Comparison of ENCODE assay signal across 16 cellular contexts in the genomic region with DNA sequence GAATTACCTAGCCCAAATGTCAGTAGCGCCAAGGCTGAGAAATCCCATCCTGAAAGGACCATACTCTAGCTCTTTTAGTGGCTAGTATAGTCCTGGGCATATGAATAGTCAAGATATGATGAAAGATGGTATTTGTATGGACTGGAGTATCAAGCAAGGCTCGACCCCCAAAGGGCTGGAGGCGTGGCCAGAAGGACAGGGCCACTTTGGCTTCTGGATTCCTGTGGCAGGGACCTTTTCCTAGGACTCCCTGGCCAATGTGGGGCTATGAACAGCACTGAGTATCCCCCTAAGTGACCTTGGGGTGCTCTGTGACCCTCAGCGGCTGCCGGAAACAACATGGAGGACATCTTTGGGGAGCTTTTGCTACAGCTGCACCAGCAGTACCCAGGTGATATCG.
"Had no signal": no experiment of that assay in that cellular context is flagged by ENCODE, and none has a peak within 500 bp of the region (broad histone marks: within the 10 kb centered on the region; RNA-seq: fewer than 3 reads in every experiment).

No MANE protein-coding gene starts in this region.

- H3K27ac ChIP-seq: body of pancreas, stomach, testis had no signal

- ATAC-seq: body of pancreas had no signal

- H3K27me3 ChIP-seq: body of pancreas, stomach, testis had no signal

- H3K27me3 Mint-ChIP-seq: type B pancreatic cell had no signal

- H3K4me3 ChIP-seq: body of pancreas, skin epidermis, stomach, testis had no signal

- H3K9me3 ChIP-seq: body of pancreas, stomach, testis had no signal

- DNase-seq: activated CD4-positive, alpha-beta T cell treated with anti-CD3 and anti-CD28 coated beads for 48 hours; activated CD4-positive, CD25-positive, alpha-beta regulatory T cell; activated naive CD4-positive, alpha-beta T cell; body of pancreas; dermis blood vessel endothelial cell; effector memory CD4-positive, alpha-beta T cell; mesenchymal stem cell; nephron progenitor cell; retina; stimulated activated CD4-positive, alpha-beta T cell treated with anti-CD3 and anti-CD28 coated beads, Interleukin-15, amount 100 ng/mL, for 24 hours; stimulated activated CD4-positive, alpha-beta T cell treated with anti-CD3 and anti-CD28 coated beads, Interleukin-2, amount 100 ng/mL, for 48 hours; stomach; T1000; testis had no signal

- H3K4me3 Mint-ChIP-seq: nephron progenitor cell, type B pancreatic cell had no signal

- H3K9me3 Mint-ChIP-seq: nephron progenitor cell, type B pancreatic cell had no signal
